Comparison of ENCODE assay signal across 9 cellular contexts in the genomic region with DNA sequence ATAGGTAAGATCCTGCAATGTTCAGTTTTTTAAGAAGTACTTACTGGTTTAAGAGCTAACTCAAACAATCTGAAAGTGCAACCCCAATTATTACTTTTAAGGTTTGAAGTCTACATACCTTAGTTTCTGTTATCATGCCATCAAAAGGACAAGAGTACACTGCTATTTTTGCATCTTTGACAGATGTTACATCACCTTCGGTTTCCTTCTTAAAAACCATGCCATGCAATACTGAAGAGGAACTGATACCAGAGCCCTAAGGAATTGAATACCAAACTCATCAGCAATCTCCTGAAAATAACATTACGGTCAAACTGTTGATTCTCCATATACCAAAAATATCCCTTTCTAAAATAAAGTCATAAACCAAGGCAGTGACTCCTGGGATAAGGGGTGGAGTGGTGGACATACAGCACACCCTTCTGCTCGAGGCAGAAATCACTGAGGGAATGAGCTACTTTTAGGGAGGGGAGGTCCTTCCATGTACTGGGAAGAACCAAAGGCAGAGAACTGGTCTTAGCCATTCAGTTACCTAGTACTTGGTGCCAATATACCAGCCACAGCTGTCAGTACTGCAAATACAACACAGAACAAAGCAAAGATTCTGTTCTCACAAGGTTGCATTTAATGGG. TPM values are rescaled to one million over a fixed set of nuclear protein-coding genes. Genes with fewer than 3 reads are reported as not detected.
DNase-seq lines count a peak whose midpoint lies in the region; ATAC-seq and TF ChIP-seq lines count a peak whose summit lies in the region.
"Had no signal": no experiment of that assay in that cellular context is flagged by ENCODE, and none has a peak within 500 bp of the region (broad histone marks: within the 10 kb centered on the region; RNA-seq: fewer than 3 reads in every experiment).

No MANE protein-coding gene starts in this region.

- CTCF ChIA-PET in activated naive CD4-positive, alpha-beta T cell treated with anti-CD3 and anti-CD28 coated beads, Interleukin-2, amount 10 ng/mL, durations not matched to agents 7 days and 5 days (lab: Charles Lee): interaction anchor here (1.2 kb wide), 1 partner anchor 8 kb away, joined by 4 read pairs; no protein-coding TSS in a partner anchor

- H3K36me3 Mint-ChIP-seq in activated naive CD4-positive, alpha-beta T cell treated with anti-CD3 and anti-CD28 coated beads, Interleukin-2, amount 10 ng/mL, durations not matched to agents 7 days and 5 days: peaks cover 67% of the 10 kb centered on the region

- peaks cover 100% of the 10 kb centered on the region for H3K36me3 ChIP-seq in lower lobe of right lung

- no peaks in the 10 kb centered on the region for H3K4me1 ChIP-seq in lower lobe of right lung

- H3K9me3 ChIP-seq in lower lobe of right lung: no peaks in the 10 kb centered on the region

- no peak overlapping the region for H3K4me3 Mint-ChIP-seq in activated naive CD4-positive, alpha-beta T cell treated with anti-CD3 and anti-CD28 coated beads, Interleukin-2, amount 10 ng/mL, durations not matched to agents 7 days and 5 days

- H3K27me3 Mint-ChIP-seq in activated naive CD4-positive, alpha-beta T cell treated with anti-CD3 and anti-CD28 coated beads, Interleukin-2, amount 10 ng/mL, durations not matched to agents 7 days and 5 days: no peaks in the 10 kb centered on the region

- H3K4me1 Mint-ChIP-seq in activated naive CD4-positive, alpha-beta T cell treated with anti-CD3 and anti-CD28 coated beads, Interleukin-2, amount 10 ng/mL, durations not matched to agents 7 days and 5 days: peaks cover 7% of the 10 kb centered on the region

- intact Hi-C loops in lower lobe of right lung (cut with DNase I): no loop called here

- no peak for DNase-seq in lower lobe of right lung
- no peak for DNase-seq in C1 segment of cervical spinal cord (lab: John Stamatoyannopoulos, UW)
- DNase-seq in activated naive CD4-positive, alpha-beta T cell treated with anti-CD3 and anti-CD28 coated beads, Interleukin-2, amount 10 ng/mL, durations not matched to agents 7 days and 5 days: no peak
- no peak for DNase-seq in COR-L47 (lab: John Stamatoyannopoulos, UW)
- DNase-seq in HUDEP-2 (lab: John Stamatoyannopoulos, UW; ENCODE audit: unreplicated experiment in 76 of 76): no peak

- no peaks in the 10 kb centered on the region for H3K27me3 ChIP-seq in lower lobe of right lung (ENCODE audit: low read depth)

- TF ChIP-seq CTCF in lower lobe of right lung (IDR thresholded peaks at IDR 0.05): no peak

- no peak overlapping the region for H3K27ac ChIP-seq in lower lobe of right lung
- H3K27ac ChIP-seq: SK-N-MC had no signal

- no peaks in the 10 kb centered on the region for H3K9me3 Mint-ChIP-seq in activated naive CD4-positive, alpha-beta T cell treated with anti-CD3 and anti-CD28 coated beads, Interleukin-2, amount 10 ng/mL, durations not matched to agents 7 days and 5 days

- H3K4me3 ChIP-seq in lower lobe of right lung: no peak overlapping the region
- H3K4me3 ChIP-seq: SK-N-MC had no signal

- ATAC-seq in GM18517 (IDR thresholded peaks at IDR 0.05; ENCODE audit: unreplicated experiment): peak; percentile 98
- peak; percentile 92 for ATAC-seq in GM21526 (IDR thresholded peaks at IDR 0.05; ENCODE audit: low FRiP score, unreplicated experiment)
- peak; percentile 94 for ATAC-seq in HG03342 (IDR thresholded peaks at IDR 0.05; ENCODE audit: unreplicated experiment)
- ATAC-seq in lower lobe of right lung: peak; percentile 32 to 39

- no peak overlapping the region for H3K27ac Mint-ChIP-seq in activated naive CD4-positive, alpha-beta T cell treated with anti-CD3 and anti-CD28 coated beads, Interleukin-2, amount 10 ng/mL, durations not matched to agents 7 days and 5 days

RNA-seq across cellular contexts. Expression of a gene that starts 8.5 kb away (rescaled TPM):
- 111 TPM for total RNA-seq in lower lobe of right lung

RNA-seq across cellular contexts. Expression of a gene that starts 40.5 kb away (rescaled TPM):
- total RNA-seq in lower lobe of right lung: 33.4 TPM

RNA-seq across cellular contexts. Expression of a gene that starts 45.8 kb away (rescaled TPM):
- total RNA-seq in lower lobe of right lung: 10.8 TPM

Comparison
In these comparisons a context has a peak if more than half of its experiments do, and no peak if none do; other contexts are left out.
1. ATAC-seq: peak in every context shown above with its lines; median percentile 98 in GM18517; 94 in HG03342; 92 in GM21526; 36 in lower lobe of right lung.